Comparison of ENCODE assay signal across 18 cellular contexts in genomic region chr19:7255119-7255518, GRCh38. TPM values are rescaled to one million over a fixed set of nuclear protein-coding genes. Genes with fewer than 3 reads are reported as not detected.
DNase-seq lines count a peak whose midpoint lies in the region; TF ChIP-seq lines count a peak whose summit lies in the region.
"Had no signal": no experiment of that assay in that cellular context is flagged by ENCODE, and none has a peak within 500 bp of the region (broad histone marks: within the 10 kb centered on the region; RNA-seq: fewer than 3 reads in every experiment).

No MANE protein-coding gene starts in this region.

- H3K4me1 ChIP-seq in adrenal gland (replicated peaks in 1 of 2): peaks cover 27 to 52% of the 10 kb centered on the region in 2 donors
- H3K4me1 ChIP-seq in uterus: peaks cover 0 to 1% of the 10 kb centered on the region in 2 donors
- H3K4me1 ChIP-seq in Karpas-422 (ENCODE audit: low read length): no peaks in the 10 kb centered on the region

- H3K4me1 Mint-ChIP-seq in activated CD4-positive, alpha-beta T cell treated with anti-CD3 and anti-CD28 coated beads, Interleukin-2, amount 10 ng/mL, durations not matched to agents 7 days and 5 days: peaks cover 2% of the 10 kb centered on the region
- H3K4me1 Mint-ChIP-seq in nephron progenitor cell: peaks cover 16% of the 10 kb centered on the region

- no peak overlapping the region for H3K9ac ChIP-seq in Karpas-422 (ENCODE audit: low read length)

- no peaks in the 10 kb centered on the region for H4K20me1 ChIP-seq in Karpas-422 (ENCODE audit: insufficient read depth, low read depth, low read length)

- H3K9me3 Mint-ChIP-seq in activated CD4-positive, alpha-beta T cell treated with anti-CD3 and anti-CD28 coated beads, Interleukin-2, amount 10 ng/mL, durations not matched to agents 7 days and 5 days: no peaks in the 10 kb centered on the region
- H3K9me3 Mint-ChIP-seq in nephron progenitor cell: no peaks in the 10 kb centered on the region

- H3K9me2 ChIP-seq in Karpas-422 (replicated peaks; ENCODE audit: insufficient read depth, low read length): no peaks in the 10 kb centered on the region

- H3K27me3 ChIP-seq in adrenal gland: no peaks in the 10 kb centered on the region
- no peaks in the 10 kb centered on the region for H3K27me3 ChIP-seq in uterus
- no peaks in the 10 kb centered on the region for H3K27me3 ChIP-seq in Karpas-422 (ENCODE audit: low read length)

- TF ChIP-seq CTCF in adrenal gland (IDR thresholded peaks at IDR 0.05): no peak
- no peak for TF ChIP-seq CTCF in nephron progenitor cell (IDR thresholded peaks at IDR 0.05)
- TF ChIP-seq CTCF in uterus (IDR thresholded peaks at IDR 0.05): no peak

- peak overlapping the region; percentile 10 for H3K27ac Mint-ChIP-seq in activated CD4-positive, alpha-beta T cell treated with anti-CD3 and anti-CD28 coated beads, Interleukin-2, amount 10 ng/mL, durations not matched to agents 7 days and 5 days
- peak overlapping the region; percentile 15 for H3K27ac Mint-ChIP-seq in nephron progenitor cell

- TF ChIP-seq POLR2A in adrenal gland (IDR thresholded peaks at IDR 0.05): no peak
- no peak for TF ChIP-seq POLR2A in uterus (IDR thresholded peaks at IDR 0.05)

- POLR2A ChIA-PET in activated CD4-positive, alpha-beta T cell treated with anti-CD3 and anti-CD28 coated beads, Interleukin-2, amount 10 ng/mL, durations not matched to agents 7 days and 5 days (lab: Charles Lee): no interaction called here

- H3K27me3 Mint-ChIP-seq in activated CD4-positive, alpha-beta T cell treated with anti-CD3 and anti-CD28 coated beads, Interleukin-2, amount 10 ng/mL, durations not matched to agents 7 days and 5 days: no peaks in the 10 kb centered on the region
- peaks cover 11% of the 10 kb centered on the region for H3K27me3 Mint-ChIP-seq in nephron progenitor cell (ENCODE audit: low read depth, poor library complexity)

- H3K4me3 ChIP-seq in adrenal gland: no peak overlapping the region
- no peak overlapping the region for H3K4me3 ChIP-seq in uterus
- H3K4me3 ChIP-seq in Karpas-422 (ENCODE audit: low read length): no peak overlapping the region
- H3K4me3 ChIP-seq: K562, SK-N-MC had no signal

- no peaks in the 10 kb centered on the region for H3K79me2 ChIP-seq in Karpas-422 (ENCODE audit: low read length)

- CTCF ChIA-PET in activated CD4-positive, alpha-beta T cell treated with anti-CD3 and anti-CD28 coated beads, Interleukin-2, amount 10 ng/mL, durations not matched to agents 7 days and 5 days (lab: Charles Lee): interaction anchor here (0.7 kb wide), 1 partner anchor 177 kb away, joined by 4 read pairs; no protein-coding TSS in a partner anchor

- no peak overlapping the region for H3K4me2 ChIP-seq in Karpas-422 (ENCODE audit: low read depth, low read length, poor library complexity, severe bottlenecking)

- H3K4me3 Mint-ChIP-seq in activated CD4-positive, alpha-beta T cell treated with anti-CD3 and anti-CD28 coated beads, Interleukin-2, amount 10 ng/mL, durations not matched to agents 7 days and 5 days: no peak overlapping the region
- H3K4me3 Mint-ChIP-seq in nephron progenitor cell: peak overlapping the region; percentile 14
- H3K4me3 Mint-ChIP-seq: CD14-positive monocyte had no signal

- H3K36me3 ChIP-seq in adrenal gland (replicated peaks in 1 of 2) (no peaks in the 10 kb centered on the region), uterus (no peaks in the 10 kb centered on the region), Karpas-422 (ENCODE audit: insufficient read depth, low read length) (no peaks in the 10 kb centered on the region)

- H3K9me3 ChIP-seq in adrenal gland (replicated peaks in 1 of 3) (no peaks in the 10 kb centered on the region), uterus (no peaks in the 10 kb centered on the region), Karpas-422 (ENCODE audit: low read length) (no peaks in the 10 kb centered on the region)
- H3K9me3 ChIP-seq: Caco-2 had no signal

- no peaks in the 10 kb centered on the region for H3K36me3 Mint-ChIP-seq in activated CD4-positive, alpha-beta T cell treated with anti-CD3 and anti-CD28 coated beads, Interleukin-2, amount 10 ng/mL, durations not matched to agents 7 days and 5 days (ENCODE audit: low read depth)
- H3K36me3 Mint-ChIP-seq in nephron progenitor cell (ENCODE audit: low read depth): no peaks in the 10 kb centered on the region

- 36 to 49% (median 42%) methylated on average over 8 of the region's 8 CpGs for WGBS in adrenal gland, 4 donors

- no peak for DNase-seq in activated CD4-positive, alpha-beta T cell treated with anti-CD3 and anti-CD28 coated beads, Interleukin-2, amount 10 ng/mL, durations not matched to agents 7 days and 5 days
- DNase-seq in activated CD4-positive, alpha-beta T cell treated with anti-CD3 and anti-CD28 coated beads for 48 hours: no peak
- DNase-seq in adrenal gland: peak; percentile 52 to 87 (median 70)
- no peak for DNase-seq in nephron progenitor cell
- DNase-seq in uterus: no peak
- DNase-seq in Karpas-422: no peak
- no peak for DNase-seq in HPDE6-E6E7 (ENCODE audit: extremely low spot score)
- DNase-seq in CD1c-positive myeloid dendritic cell (ENCODE audit: extremely low spot score): no peak
- DNase-seq: Caco-2, NCI-H1048, NCI-H146, NCI-H2107, NCI-H345, PC-3 had no signal

- intact Hi-C loops in adrenal gland (cut with DNase I): no loop called here
- intact Hi-C loops in uterus (cut with DNase I; ENCODE audit: low total_unique reads): no loop called here

- no peak overlapping the region for H2AFZ ChIP-seq in Karpas-422 (ENCODE audit: low read length)

- H3K27ac ChIP-seq in adrenal gland (peak overlapping the region; percentile 1 to 90 (median 87)), uterus (peak overlapping the region; percentile 78 to 92), Karpas-422 (ENCODE audit: low read length) (no peak overlapping the region)
- H3K27ac ChIP-seq: 22Rv1, SK-N-MC had no signal

RNA-seq across cellular contexts. Expression of gene INSR, which starts 39.1 kb away (rescaled TPM):
- 1 to 10 TPM; 2.0 to 2.5 TPM for total RNA-seq in activated CD4-positive, alpha-beta T cell treated with anti-CD3 and anti-CD28 coated beads, Interleukin-2, amount 10 ng/mL, durations not matched to agents 7 days and 5 days
- 100 to 1,000 TPM in 6 of 8 donors, 10 to 100 TPM in 2; 83.9 to 327 (median 120) TPM for total RNA-seq in adrenal gland
- polyA plus RNA-seq in adrenal gland: 10 to 100 TPM; 19.0 to 59.4 (median 42.1) TPM
- total RNA-seq in uterus: 10 to 100 TPM; 46.0 to 97.6 (median 68.3) TPM
- 0.04 TPM in 1 of 2 replicates, not detected in the other for total RNA-seq in Karpas-422 (2014; rRNA removed; shearing (Covaris generic); ENCODE audit: low replicate concordance)

Comparison
In these comparisons a context has a peak if more than half of its experiments do, and no peak if none do; other contexts are left out.
1. DNase-seq: peak in adrenal gland (7 of 7); none in activated CD4-positive, alpha-beta T cell treated with anti-CD3 and anti-CD28 coated beads, Interleukin-2, amount 10 ng/mL, durations not matched to agents 7 days and 5 days (single experiment), activated CD4-positive, alpha-beta T cell treated with anti-CD3 and anti-CD28 coated beads for 48 hours (single experiment), nephron progenitor cell (single experiment), uterus (0 of 2), Karpas-422 (single experiment), HPDE6-E6E7 (single experiment) and CD1c-positive myeloid dendritic cell (single experiment).
2. RNA of gene INSR, which starts 39.1 kb away (total RNA-seq): 83.9 to 327 TPM in adrenal gland and 46.0 to 97.6 TPM in uterus; 2.0 to 2.5 TPM in activated CD4-positive, alpha-beta T cell treated with anti-CD3 and anti-CD28 coated beads, Interleukin-2, amount 10 ng/mL, durations not matched to agents 7 days and 5 days and 0.04 TPM in Karpas-422; every median in the first group is over 10 times any median in the second.